ENCODE assay signal across 8 cellular contexts in genomic region chr5:91499943-91500531, GRCh38.
DNase-seq lines count a peak whose midpoint lies in the region; ATAC-seq and TF ChIP-seq lines count a peak whose summit lies in the region.

No MANE protein-coding gene starts in this region.

- H3K27me3 ChIP-seq in iPS DF 6.9 (ENCODE audit: control insufficient read depth, insufficient read depth, low read length) (no peaks in the 10 kb centered on the region), transverse colon (no peaks in the 10 kb centered on the region)

- no peak overlapping the region for H3K27ac Mint-ChIP-seq in activated B cell treated with CpG ODN at 0.5 μM for 24 hours

- intact Hi-C loops in activated B cell treated with CpG ODN at 0.5 μM for 24 hours (cut with micrococcal nuclease) (loop anchor here (2.0 to 10.0 kb wide), 2 partner anchors 141 to 405 kb away; no protein-coding TSS in a partner anchor), transverse colon (cut with DNase I; ENCODE audit: low total_unique reads) (no loop called here)

- TF ChIP-seq POLR2A in transverse colon (IDR thresholded peaks at IDR 0.05), result no peak

- no peaks in the 10 kb centered on the region for H3K9me3 Mint-ChIP-seq in activated B cell treated with CpG ODN at 0.5 μM for 24 hours

- no peaks in the 10 kb centered on the region for H3K4me1 Mint-ChIP-seq in activated B cell treated with CpG ODN at 0.5 μM for 24 hours

- no CpG with 5 or more reads among the region's 2 CpGs for WGBS in iPS DF 6.9 (ENCODE audit: insufficient coverage, insufficient read length)
- WGBS in transverse colon (ENCODE audit: low coverage in 1 of 2), 2 donors, result 0 to 1% methylated on average over 2 of the region's 2 CpGs

- H3K4me1 ChIP-seq in iPS DF 6.9 (ENCODE audit: control insufficient read depth, insufficient read depth, low read length) (no peaks in the 10 kb centered on the region), transverse colon (no peaks in the 10 kb centered on the region)

- H3K27ac ChIP-seq in iPS DF 6.9 (ENCODE audit: low read length), result no peak overlapping the region
- no peak overlapping the region for H3K27ac ChIP-seq in transverse colon

- no peaks in the 10 kb centered on the region for H3K36me3 Mint-ChIP-seq in activated B cell treated with CpG ODN at 0.5 μM for 24 hours (ENCODE audit: low read depth)

- POLR2A ChIA-PET in activated B cell treated with CpG ODN at 0.5 μM for 24 hours (lab: Charles Lee), result no interaction called here

- no peak for TF ChIP-seq EP300 in transverse colon (IDR thresholded peaks at IDR 0.05; ENCODE audit: low read depth)

- CTCF ChIA-PET in activated B cell treated with CpG ODN at 0.5 μM for 24 hours (lab: Charles Lee), result no interaction called here

- no peaks in the 10 kb centered on the region for H3K27me3 Mint-ChIP-seq in activated B cell treated with CpG ODN at 0.5 μM for 24 hours

- DNase-seq in DMS153 treated with DMSO at 0.1 percent for 48 hours (lab: John Stamatoyannopoulos, UW; ENCODE audit: unreplicated experiment), result peak; percentile 2
- no peak for DNase-seq in DMS153 (lab: John Stamatoyannopoulos, UW)
- DNase-seq in NCI-H1048 (lab: John Stamatoyannopoulos, UW), result peak; percentile 57
- DNase-seq in activated B cell treated with CpG ODN at 0.5 μM for 24 hours, result no peak
- peak; percentile 16 for DNase-seq in iPS DF 6.9 (ENCODE audit: low read depth, low spot score)
- no peak for DNase-seq in transverse colon

- H3K36me3 ChIP-seq in iPS DF 6.9 (ENCODE audit: control insufficient read depth, insufficient read depth, low read length) (no peaks in the 10 kb centered on the region), transverse colon (no peaks in the 10 kb centered on the region)

- peak; percentile 70 for ATAC-seq in GM21717 (IDR thresholded peaks at IDR 0.05; ENCODE audit: unreplicated experiment)
- ATAC-seq in activated B cell treated with CpG ODN at 0.5 μM for 24 hours (ENCODE audit: low read depth), result no peak
- ATAC-seq in HG02588 (IDR thresholded peaks at IDR 0.05; ENCODE audit: unreplicated experiment), result no peak

- no peak overlapping the region for H3K4me3 Mint-ChIP-seq in activated B cell treated with CpG ODN at 0.5 μM for 24 hours

- in situ Hi-C loops in transverse colon (cut with MboI; ENCODE audit: low pct_ligation_motif_present in 1 of 4, low pct_unique_long_range_greater_than_20kb in 1 of 4, low sequenced_read_pairs in 3 of 4), result no loop called here

- peak; percentile 46 for TF ChIP-seq CTCF in activated B cell treated with CpG ODN at 0.5 μM for 24 hours (IDR thresholded peaks at IDR 0.05)
- peak; percentile 46 to 64 (median 55) for TF ChIP-seq CTCF in transverse colon (IDR thresholded peaks at IDR 0.05)

- H3K9me3 ChIP-seq in iPS DF 6.9 (ENCODE audit: control insufficient read depth, insufficient read depth, low read length) (no peaks in the 10 kb centered on the region), transverse colon (no peaks in the 10 kb centered on the region)

- H3K4me3 ChIP-seq in iPS DF 6.9 (ENCODE audit: low read length), result no peak overlapping the region
- no peak overlapping the region for H3K4me3 ChIP-seq in transverse colon

Comparison
In these comparisons a context has a peak if more than half of its experiments do, and no peak if none do; other contexts are left out.
1. DNase-seq: peak in DMS153 treated with DMSO at 0.1 percent for 48 hours (single experiment), NCI-H1048 (single experiment) and iPS DF 6.9 (single experiment); none in DMS153 (single experiment), activated B cell treated with CpG ODN at 0.5 μM for 24 hours (single experiment) and transverse colon (single experiment).